32 cellular contexts compared by ENCODE assay signal in genomic region chr18:60740313-60740712, GRCh38.
"Had no signal": no experiment of that assay in that cellular context is flagged by ENCODE, and none has a peak within 500 bp of the region (broad histone marks: within the 10 kb centered on the region; RNA-seq: fewer than 3 reads in every experiment).

No MANE protein-coding gene starts in this region.

- H3K36me3 Mint-ChIP-seq: activated CD8-positive, alpha-beta memory T cell treated with anti-CD3 and anti-CD28 coated beads, Interleukin-2, amount 10 ng/mL, durations not matched to agents 7 days and 5 days; activated naive CD4-positive, alpha-beta T cell treated with anti-CD3 and anti-CD28 coated beads, Interleukin-2, amount 10 ng/mL, durations not matched to agents 7 days and 5 days; activated naive CD8-positive, alpha-beta T cell had no signal

- H3K9me3 ChIP-seq: body of pancreas, breast epithelium, Peyer's patch had no signal

- H3K27ac ChIP-seq: body of pancreas, breast epithelium, KMS-11, Peyer's patch, VCaP had no signal

- ATAC-seq: activated CD8-positive, alpha-beta memory T cell treated with anti-CD3 and anti-CD28 coated beads, Interleukin-2, amount 10 ng/mL, durations not matched to agents 7 days and 5 days; body of pancreas; PC-3 had no signal

- H3K4me1 Mint-ChIP-seq: activated CD4-positive, alpha-beta memory T cell treated with anti-CD3 and anti-CD28 coated beads, Interleukin-2, amount 10 ng/mL, durations not matched to agents 7 days and 5 days; activated CD8-positive, alpha-beta memory T cell treated with anti-CD3 and anti-CD28 coated beads, Interleukin-2, amount 10 ng/mL, durations not matched to agents 7 days and 5 days; activated naive CD4-positive, alpha-beta T cell treated with anti-CD3 and anti-CD28 coated beads, Interleukin-2, amount 10 ng/mL, durations not matched to agents 7 days and 5 days had no signal

- H3K9ac ChIP-seq: KMS-11 had no signal

- FAIRE-seq: astrocyte had no signal

- H3K4me1 ChIP-seq: body of pancreas, breast epithelium, Peyer's patch had no signal

- H3K27ac Mint-ChIP-seq: activated CD4-positive, alpha-beta memory T cell treated with anti-CD3 and anti-CD28 coated beads, Interleukin-2, amount 10 ng/mL, durations not matched to agents 7 days and 5 days; activated CD8-positive, alpha-beta memory T cell treated with anti-CD3 and anti-CD28 coated beads, Interleukin-2, amount 10 ng/mL, durations not matched to agents 7 days and 5 days; activated naive CD4-positive, alpha-beta T cell treated with anti-CD3 and anti-CD28 coated beads, Interleukin-2, amount 10 ng/mL, durations not matched to agents 7 days and 5 days; activated naive CD8-positive, alpha-beta T cell had no signal

- H3K9me3 Mint-ChIP-seq: activated naive CD4-positive, alpha-beta T cell treated with anti-CD3 and anti-CD28 coated beads, Interleukin-2, amount 10 ng/mL, durations not matched to agents 7 days and 5 days had no signal

- H3K4me3 Mint-ChIP-seq: activated CD4-positive, alpha-beta memory T cell treated with anti-CD3 and anti-CD28 coated beads, Interleukin-2, amount 10 ng/mL, durations not matched to agents 7 days and 5 days; activated CD8-positive, alpha-beta memory T cell treated with anti-CD3 and anti-CD28 coated beads, Interleukin-2, amount 10 ng/mL, durations not matched to agents 7 days and 5 days; activated naive CD4-positive, alpha-beta T cell treated with anti-CD3 and anti-CD28 coated beads, Interleukin-2, amount 10 ng/mL, durations not matched to agents 7 days and 5 days; activated naive CD8-positive, alpha-beta T cell had no signal

- H3K36me3 ChIP-seq: breast epithelium, Peyer's patch had no signal

- H3K4me3 ChIP-seq: body of pancreas, breast epithelium, Peyer's patch had no signal

- DNase-seq: activated CD4-positive, alpha-beta memory T cell treated with anti-CD3 and anti-CD28 coated beads, Interleukin-2, amount 10 ng/mL, durations not matched to agents 7 days and 5 days; activated CD4-positive, alpha-beta T cell treated with anti-CD3 and anti-CD28 coated beads for 1 hour; activated CD4-positive, alpha-beta T cell treated with anti-CD3 and anti-CD28 coated beads for 48 hours; activated CD4-positive, CD25-positive, alpha-beta regulatory T cell; activated CD8-positive, alpha-beta memory T cell treated with anti-CD3 and anti-CD28 coated beads for 24 hours; activated CD8-positive, alpha-beta memory T cell treated with anti-CD3 and anti-CD28 coated beads, Interleukin-2, amount 10 ng/mL, durations not matched to agents 7 days and 5 days; activated CD8-positive, alpha-beta memory T cell treated with anti-CD3 and anti-CD28 coated beads, Interleukin-2, amount 50 U/mL, for 48 hours; activated effector memory CD4-positive, alpha-beta T cell treated with Interleukin-2 at 50 U/mL for 16 hours; activated naive CD4-positive, alpha-beta T cell treated with anti-CD3 and anti-CD28 coated beads, Interleukin-2, amount 10 ng/mL, durations not matched to agents 7 days and 5 days; activated T-cell treated with anti-CD3 and anti-CD28 coated beads, Interleukin-2, amount 50 U/mL, for 48 hours; amygdala; body of pancreas; NCI-H1092 treated with DMSO at 0.1 percent for 48 hours; NCI-H1417; NCI-H146; NCI-H187; NCI-H2081; NCI-H345; NCI-H524 treated with DMSO at 0.1 percent for 48 hours; NK-92 treated with Interleukin-12 subunit alpha and Interleukin-12 subunit beta, amount 100 ng/mL, for 24 hours; PC-3; Peyer's patch; RPMI8226; SW 1271; T-helper 1 cell; T-helper 2 cell; T-helper 9 cell had no signal
